Comparison of ENCODE assay signal across 21 cellular contexts in the genomic region with DNA sequence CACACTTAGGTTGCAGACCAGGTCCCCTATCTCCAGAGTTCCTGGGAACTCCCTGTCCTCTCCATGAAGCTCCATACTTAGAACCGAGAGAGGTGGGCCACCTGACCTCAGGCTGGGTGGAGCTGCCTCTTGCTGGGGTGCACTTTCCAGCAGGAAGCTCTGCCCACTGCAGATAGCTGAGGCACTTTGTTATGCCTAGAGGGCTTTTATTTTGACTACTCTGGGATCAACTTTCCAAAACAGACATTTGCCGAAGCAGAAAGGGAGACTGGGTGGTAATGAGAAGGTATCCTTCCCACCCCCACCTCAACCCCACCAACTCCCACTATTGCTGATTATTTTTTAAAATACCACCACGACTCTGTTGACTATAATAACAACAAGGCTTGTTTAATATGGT. TPM values are rescaled to one million over a fixed set of nuclear protein-coding genes. Genes with fewer than 3 reads are reported as not detected.
DNase-seq lines count a peak whose midpoint lies in the region; ATAC-seq and TF ChIP-seq lines count a peak whose summit lies in the region.
"Had no signal": no experiment of that assay in that cellular context is flagged by ENCODE, and none has a peak within 500 bp of the region (broad histone marks: within the 10 kb centered on the region; RNA-seq: fewer than 3 reads in every experiment).

No MANE protein-coding gene starts in this region.

- H3K36me3 Mint-ChIP-seq in activated CD4-positive, alpha-beta T cell treated with anti-CD3 and anti-CD28 coated beads, Interleukin-2, amount 10 ng/mL, durations not matched to agents 7 days and 5 days (ENCODE audit: low read depth) = no peaks in the 10 kb centered on the region
- H3K36me3 Mint-ChIP-seq: CD4-positive, CD25-positive, alpha-beta regulatory T cell had no signal

- WGBS in heart right ventricle, 2 donors = 40 to 48% methylated on average over 3 of the region's 3 CpGs
- no CpG with 5 or more reads among the region's 3 CpGs for WGBS in neuronal stem cell (ENCODE audit: extremely low coverage in 2 of 2, insufficient read length in 2 of 2, insufficient replicate concordance in 1 of 2), 2 donors

- H2BK15ac ChIP-seq in neuronal stem cell (ENCODE audit: low read length) = no peak overlapping the region

- no peak overlapping the region for H2AFZ ChIP-seq in neuronal stem cell (ENCODE audit: low read length)

- no peak overlapping the region for H2AK5ac ChIP-seq in neuronal stem cell (ENCODE audit: low read depth, low read length)

- peaks cover 16% of the 10 kb centered on the region for H3K27me3 Mint-ChIP-seq in activated CD4-positive, alpha-beta T cell treated with anti-CD3 and anti-CD28 coated beads, Interleukin-2, amount 10 ng/mL, durations not matched to agents 7 days and 5 days

- H3K4ac ChIP-seq in neuronal stem cell (ENCODE audit: low read length) = no peak overlapping the region

- H3K4me3 ChIP-seq in heart right ventricle (no peak overlapping the region), neuronal stem cell (ENCODE audit: low read length in 2 of 2) (no peak overlapping the region)
- H3K4me3 ChIP-seq: BLaER1, SJCRH30 had no signal

- H3K4me1 ChIP-seq in heart right ventricle = peaks cover 0 to 3% (median 0%) of the 10 kb centered on the region in 9 donors
- H3K4me1 ChIP-seq in neuronal stem cell (ENCODE audit: control insufficient read depth in 2 of 2, insufficient read depth in 1 of 2, low read depth in 1 of 2, low read length in 2 of 2) = peaks cover 0 to 6% of the 10 kb centered on the region in 2 donors
- H3K4me1 ChIP-seq: BLaER1, SJCRH30 had no signal

- DNase-seq in left cardiac atrium (peak; percentile 66), heart right ventricle (no peak), NCI-H69 (lab: John Stamatoyannopoulos, UW) (peak; percentile 80), neuronal stem cell (ENCODE audit: low spot score) (no peak)
- DNase-seq in activated CD4-positive, alpha-beta T cell treated with anti-CD3 and anti-CD28 coated beads, Interleukin-2, amount 10 ng/mL, durations not matched to agents 7 days and 5 days = no peak
- no peak for DNase-seq in stimulated activated CD4-positive, alpha-beta T cell treated with anti-CD3 and anti-CD28 coated beads, Interleukin-4, amount 100 ng/mL, for 4 hours
- DNase-seq: CD4-positive, CD25-positive, alpha-beta regulatory T cell; DND-41; HCEC 1CT; Karpas-422; NCI-H1105 treated with DMSO at 0.1 percent for 48 hours; NCI-H2029; NCI-H446 treated with DMSO at 0.1 percent for 48 hours; SJCRH30 had no signal

- intact Hi-C loops in left cardiac atrium (cut with DNase I) (no loop called here), heart right ventricle (cut with DNase I) (no loop called here)

- H3K18ac ChIP-seq in neuronal stem cell (ENCODE audit: low read length) = no peak overlapping the region

- no peak overlapping the region for H3K4me2 ChIP-seq in neuronal stem cell (ENCODE audit: insufficient read depth, low read length, poor library complexity, severe bottlenecking)
- H3K4me2 ChIP-seq: BLaER1 had no signal

- H3K9ac ChIP-seq in neuronal stem cell (ENCODE audit: low read depth, low read length, poor library complexity) = no peak overlapping the region
- H3K9ac ChIP-seq: BLaER1 had no signal

- no peak overlapping the region for H4K8ac ChIP-seq in neuronal stem cell (ENCODE audit: low read depth, low read length)

- H3K23ac ChIP-seq in neuronal stem cell (ENCODE audit: low read depth, low read length, poor library complexity) = no peak overlapping the region

- H3K9me3 ChIP-seq in heart right ventricle = no peaks in the 10 kb centered on the region
- H3K9me3 ChIP-seq in neuronal stem cell (replicated peaks in 1 of 2; ENCODE audit: control insufficient read depth in 2 of 2, insufficient read depth in 1 of 2, low read depth in 1 of 2, low read length in 2 of 2) = no peaks in the 10 kb centered on the region
- H3K9me3 ChIP-seq: BLaER1, SJCRH30 had no signal

- no peak overlapping the region for H3K27ac ChIP-seq in heart right ventricle
- peak overlapping the region; percentile 58 for H3K27ac ChIP-seq in cingulate gyrus (ENCODE audit: low read depth, low read length)
- H3K27ac ChIP-seq in temporal lobe (ENCODE audit: low read depth, low read length) = peak overlapping the region; percentile 79
- no peak overlapping the region for H3K27ac ChIP-seq in neuronal stem cell (replicated peaks; ENCODE audit: low read length)
- H3K27ac ChIP-seq: BLaER1, HL-60, SJCRH30 had no signal

- no peak overlapping the region for H4K91ac ChIP-seq in neuronal stem cell (ENCODE audit: low read depth, low read length, poor library complexity)

- TF ChIP-seq CTCF in heart right ventricle (IDR thresholded peaks at IDR 0.05) = no peak

- peak in 1 of 2 donors; percentile 47 for ATAC-seq in left cardiac atrium
- no peak for ATAC-seq in heart right ventricle
- ATAC-seq: Right ventricle myocardium inferior, SK-N-SH treated with all-trans-retinoic acid at 6 μM for 48 hours had no signal

- H3K27me3 ChIP-seq in heart right ventricle (peaks cover 0 to 15% (median 0%) of the 10 kb centered on the region in 7 donors), neuronal stem cell (ENCODE audit: control insufficient read depth in 3 of 3, insufficient read depth in 3 of 3, low read depth in 1 of 3, low read length in 3 of 3) (peaks cover 0 to 18% (median 0%) of the 10 kb centered on the region in 3 experiments)
- H3K27me3 ChIP-seq: BLaER1, SJCRH30 had no signal

- H3K79me1 ChIP-seq in neuronal stem cell (ENCODE audit: low read depth, low read length) = no peaks in the 10 kb centered on the region

- no peak overlapping the region for H2BK12ac ChIP-seq in neuronal stem cell (ENCODE audit: low read length)

- no peaks in the 10 kb centered on the region for H3K4me1 Mint-ChIP-seq in activated CD4-positive, alpha-beta T cell treated with anti-CD3 and anti-CD28 coated beads, Interleukin-2, amount 10 ng/mL, durations not matched to agents 7 days and 5 days
- H3K4me1 Mint-ChIP-seq: CD4-positive, CD25-positive, alpha-beta regulatory T cell had no signal

- H3K14ac ChIP-seq in neuronal stem cell (ENCODE audit: low read length) = no peak overlapping the region

- H3K4me3 Mint-ChIP-seq in activated CD4-positive, alpha-beta T cell treated with anti-CD3 and anti-CD28 coated beads, Interleukin-2, amount 10 ng/mL, durations not matched to agents 7 days and 5 days = no peak overlapping the region
- H3K4me3 Mint-ChIP-seq: CD4-positive, CD25-positive, alpha-beta regulatory T cell had no signal

- H3K36me3 ChIP-seq in heart right ventricle (no peaks in the 10 kb centered on the region), neuronal stem cell (replicated peaks in 1 of 2; ENCODE audit: control insufficient read depth in 2 of 2, insufficient read depth in 2 of 2, low read length in 2 of 2) (no peaks in the 10 kb centered on the region)
- H3K36me3 ChIP-seq: BLaER1, SJCRH30 had no signal

- no peak overlapping the region for H3K27ac Mint-ChIP-seq in activated CD4-positive, alpha-beta T cell treated with anti-CD3 and anti-CD28 coated beads, Interleukin-2, amount 10 ng/mL, durations not matched to agents 7 days and 5 days

- POLR2A ChIA-PET in activated CD4-positive, alpha-beta T cell treated with anti-CD3 and anti-CD28 coated beads, Interleukin-2, amount 10 ng/mL, durations not matched to agents 7 days and 5 days (lab: Charles Lee) = no interaction called here

- no peaks in the 10 kb centered on the region for H3K9me3 Mint-ChIP-seq in activated CD4-positive, alpha-beta T cell treated with anti-CD3 and anti-CD28 coated beads, Interleukin-2, amount 10 ng/mL, durations not matched to agents 7 days and 5 days

- no peak overlapping the region for H2BK5ac ChIP-seq in neuronal stem cell (ENCODE audit: low read length)

- no peak overlapping the region for H2BK120ac ChIP-seq in neuronal stem cell (ENCODE audit: low read depth, low read length)

- CTCF ChIA-PET in activated CD4-positive, alpha-beta T cell treated with anti-CD3 and anti-CD28 coated beads, Interleukin-2, amount 10 ng/mL, durations not matched to agents 7 days and 5 days (lab: Charles Lee) = no interaction called here

RNA-seq across cellular contexts. Expression of a gene that starts 54.7 kb away (rescaled TPM):
- total RNA-seq in left cardiac atrium = 10 to 100 TPM in 1 of 2 donors, 1 to 10 TPM in 1; 9.4 to 12.9 TPM
- 1 to 10 TPM; 1.6 to 3.9 (median 2.8) TPM for total RNA-seq in heart right ventricle
- polyA plus RNA-seq in heart right ventricle = 1 to 10 TPM; 1.6 to 3.2 TPM
- total RNA-seq in temporal lobe = 14.5 TPM
- total RNA-seq in activated CD4-positive, alpha-beta T cell treated with anti-CD3 and anti-CD28 coated beads, Interleukin-2, amount 10 ng/mL, durations not matched to agents 7 days and 5 days = not detected
- polyA plus RNA-seq in neuronal stem cell (2013, experiment 1 of 2) = 1.4 TPM
- polyA plus RNA-seq in neuronal stem cell (2013, experiment 2 of 2) = 1.5 TPM
- total RNA-seq: A172; CD4-positive, CD25-positive, alpha-beta regulatory T cell had no signal
- polyA plus RNA-seq: CD4-positive, CD25-positive, alpha-beta regulatory T cell had no signal

Comparison
In these comparisons a context has a peak if more than half of its experiments do, and no peak if none do; other contexts are left out.
1. DNase-seq: peak in left cardiac atrium (single experiment) and NCI-H69 (single experiment); none in heart right ventricle (0 of 2), activated CD4-positive, alpha-beta T cell treated with anti-CD3 and anti-CD28 coated beads, Interleukin-2, amount 10 ng/mL, durations not matched to agents 7 days and 5 days (single experiment), stimulated activated CD4-positive, alpha-beta T cell treated with anti-CD3 and anti-CD28 coated beads, Interleukin-4, amount 100 ng/mL, for 4 hours (0 of 2) and neuronal stem cell (single experiment).
2. H3K27ac ChIP-seq: peak in cingulate gyrus (single experiment) and temporal lobe (single experiment); none in heart right ventricle (0 of 10) and neuronal stem cell (single experiment).